Comparison of ENCODE assay signal across 1 cellular context in the genomic region with DNA sequence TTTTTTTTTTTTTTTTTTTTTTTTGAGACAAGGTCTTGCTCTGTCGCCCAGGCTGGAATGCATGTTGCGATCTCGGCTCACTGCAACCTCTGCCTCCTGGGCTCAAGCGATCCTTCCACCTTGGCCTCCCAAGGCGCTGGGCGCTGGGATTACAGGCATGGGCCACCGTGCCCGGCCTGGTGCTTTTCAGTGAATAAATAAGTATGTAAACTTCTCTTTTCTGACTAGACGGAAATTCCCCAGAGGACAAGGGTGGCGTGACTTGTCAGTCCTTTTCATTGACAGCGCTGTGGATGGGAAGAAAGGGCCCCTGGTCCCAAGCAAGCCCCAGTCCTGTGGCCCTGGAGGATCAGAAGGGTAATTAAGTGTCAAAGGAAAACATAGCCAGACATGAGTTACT.
TF ChIP-seq lines count a peak whose summit lies in the region.

No MANE protein-coding gene starts in this region.

TF ChIP-seq in IMR-90, 13 proteins besides CTCF, POLR2A, EP300 and RAD21 (continued from another document):
- TF ChIP-seq, protein P1, sequence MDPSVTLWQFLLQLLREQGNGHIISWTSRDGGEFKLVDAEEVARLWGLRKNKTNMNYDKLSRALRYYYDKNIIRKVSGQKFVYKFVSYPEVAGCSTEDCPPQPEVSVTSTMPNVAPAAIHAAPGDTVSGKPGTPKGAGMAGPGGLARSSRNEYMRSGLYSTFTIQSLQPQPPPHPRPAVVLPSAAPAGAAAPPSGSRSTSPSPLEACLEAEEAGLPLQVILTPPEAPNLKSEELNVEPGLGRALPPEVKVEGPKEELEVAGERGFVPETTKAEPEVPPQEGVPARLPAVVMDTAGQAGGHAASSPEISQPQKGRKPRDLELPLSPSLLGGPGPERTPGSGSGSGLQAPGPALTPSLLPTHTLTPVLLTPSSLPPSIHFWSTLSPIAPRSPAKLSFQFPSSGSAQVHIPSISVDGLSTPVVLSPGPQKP (IDR thresholded peaks at IDR 0.05; ENCODE audit: borderline replicate concordance, low read depth, low read length), result no peak
- no peak for TF ChIP-seq NFE2L2 (IDR thresholded peaks at IDR 0.05; ENCODE audit: low read depth, low read length)
- TF ChIP-seq RCOR1 (IDR thresholded peaks at IDR 0.05; ENCODE audit: insufficient replicate concordance, low read length), result no peak
- no peak for TF ChIP-seq CHD1 (IDR thresholded peaks at IDR 0.05; ENCODE audit: low read depth, low read length)
- no peak for TF ChIP-seq MAZ (IDR thresholded peaks at IDR 0.05; ENCODE audit: borderline replicate concordance, low read depth, low read length)
- TF ChIP-seq RFX5 (IDR thresholded peaks at IDR 0.05; ENCODE audit: low read depth, low read length), result no peak
- TF ChIP-seq FOS (IDR thresholded peaks at IDR 0.05; ENCODE audit: low read depth, low read length), result no peak
TF ChIP-seq in IMR-90: peak in this region for 0.
